In genomic region chr12:121697093-121697698, GRCh38 we compare ENCODE assay signal across 8 cellular contexts. TPM values are rescaled to one million over a fixed set of nuclear protein-coding genes. Genes with fewer than 3 reads are reported as not detected.
DNase-seq lines count a peak whose midpoint lies in the region; ATAC-seq and TF ChIP-seq lines count a peak whose summit lies in the region.

No MANE protein-coding gene starts in this region.

- ATAC-seq in thoracic aorta (ENCODE audit: insufficient number of reproducible peaks, low FRiP score, low read depth) (no peak), sciatic nerve (no peak), HG03565 (IDR thresholded peaks at IDR 0.05; ENCODE audit: unreplicated experiment) (no peak)

- H3K4me3 ChIP-seq in A673 (ENCODE audit: low read depth, low read length, poor library complexity, severe bottlenecking) = no peak overlapping the region
- no peak overlapping the region for H3K4me3 ChIP-seq in hepatocyte
- H3K4me3 ChIP-seq in thoracic aorta = no peak overlapping the region

- H3K4me2 ChIP-seq in hepatocyte = no peak overlapping the region

- H2AFZ ChIP-seq in hepatocyte = no peak overlapping the region

- no peak overlapping the region for H3K27ac ChIP-seq in A673 (ENCODE audit: low read depth, low read length, poor library complexity, severe bottlenecking)
- H3K27ac ChIP-seq in hepatocyte = no peak overlapping the region
- no peak overlapping the region for H3K27ac ChIP-seq in thoracic aorta

- POLR2A ChIA-PET in A673 (lab: Charles Lee; ENCODE audit: low non-redundant PET) = no interaction called here

- no peak overlapping the region for H3K4me3 Mint-ChIP-seq in activated T-helper 1 cell treated with anti-CD3 and anti-CD28 coated beads, Interleukin-12 subunit alpha, Interleukin-12 subunit beta, Interleukin-2, Interleukin-4 antibody, amounts not matched to agents 30 ng/mL and 10 ng/mL and 1 ng/mL, durations not matched to agents 14 hours and 24 hours and 36 hours

- intact Hi-C loops in A673 (cut with micrococcal nuclease; ENCODE audit: unreplicated experiment) (loop anchor here (1.0 to 5.0 kb wide), 3 partner anchors 76 to 190 kb away; partner anchors contain the start of genes PSMD9 and RHOF), sciatic nerve (cut with DNase I) (loop anchor here (10.0 kb wide), 1 partner anchor 198 kb away; no protein-coding TSS in a partner anchor)
- intact Hi-C loops in activated T-helper 1 cell treated with anti-CD3 and anti-CD28 coated beads, Interleukin-12 subunit alpha, Interleukin-12 subunit beta, Interleukin-2, Interleukin-4 antibody, amounts not matched to agents 30 ng/mL and 10 ng/mL and 1 ng/mL, durations not matched to agents 14 hours and 24 hours and 36 hours (cut with micrococcal nuclease) = loop anchor here (1.0 kb wide), 4 partner anchors 76 to 191 kb away; partner anchors contain the start of gene PSMD9

- BruUV-seq in A673 (replicated peaks; lab: Mats Ljungman, UMichigan) = no TSS peak

- H3K36me3 Mint-ChIP-seq in activated T-helper 1 cell treated with anti-CD3 and anti-CD28 coated beads, Interleukin-12 subunit alpha, Interleukin-12 subunit beta, Interleukin-2, Interleukin-4 antibody, amounts not matched to agents 30 ng/mL and 10 ng/mL and 1 ng/mL, durations not matched to agents 14 hours and 24 hours and 36 hours (ENCODE audit: low read depth) = no peaks in the 10 kb centered on the region

- no peaks in the 10 kb centered on the region for H4K20me1 ChIP-seq in hepatocyte (ENCODE audit: insufficient read depth, poor library complexity, severe bottlenecking)

- H3K27me3 ChIP-seq in A673 (replicated peaks; ENCODE audit: insufficient read depth, low read depth, low read length, poor library complexity) = no peaks in the 10 kb centered on the region
- H3K27me3 ChIP-seq in hepatocyte = no peaks in the 10 kb centered on the region
- H3K27me3 ChIP-seq in thoracic aorta (replicated peaks; ENCODE audit: insufficient read depth) = no peaks in the 10 kb centered on the region

- DNase-seq in A673 (ENCODE audit: low spot score) (peak; percentile 72), GM03348 (ENCODE audit: low spot score) (peak; percentile 63), NCI-H2081 treated with DMSO at 0.1 percent for 48 hours (lab: John Stamatoyannopoulos, UW) (peak; percentile 54), hepatocyte (ENCODE audit: low spot score) (peak; percentile 78), thoracic aorta (ENCODE audit: low spot score) (no peak), sciatic nerve (ENCODE audit: low spot score) (no peak)
- peak; percentile 24 for DNase-seq in activated T-helper 1 cell treated with anti-CD3 and anti-CD28 coated beads, Interleukin-12 subunit alpha, Interleukin-12 subunit beta, Interleukin-2, Interleukin-4 antibody, amounts not matched to agents 30 ng/mL and 10 ng/mL and 1 ng/mL, durations not matched to agents 14 hours and 24 hours and 36 hours (ENCODE audit: low spot score)

- no peaks in the 10 kb centered on the region for H3K9me2 ChIP-seq in hepatocyte (replicated peaks; ENCODE audit: insufficient read depth)

- no peaks in the 10 kb centered on the region for H3K4me1 ChIP-seq in A673 (ENCODE audit: insufficient read depth, low read length, poor library complexity, severe bottlenecking)
- H3K4me1 ChIP-seq in hepatocyte (ENCODE audit: insufficient read depth) = peaks cover 3% of the 10 kb centered on the region
- H3K4me1 ChIP-seq in thoracic aorta (ENCODE audit: control insufficient read depth in 1 of 2, low read depth in 2 of 2) = peaks cover 0 to 11% of the 10 kb centered on the region in 2 donors

- H3K36me3 ChIP-seq in A673 (ENCODE audit: insufficient read depth, low read length, poor library complexity, severe bottlenecking) (no peaks in the 10 kb centered on the region), hepatocyte (replicated peaks; ENCODE audit: insufficient read depth, low read depth) (no peaks in the 10 kb centered on the region), thoracic aorta (no peaks in the 10 kb centered on the region)

- no peaks in the 10 kb centered on the region for H3K4me1 Mint-ChIP-seq in activated T-helper 1 cell treated with anti-CD3 and anti-CD28 coated beads, Interleukin-12 subunit alpha, Interleukin-12 subunit beta, Interleukin-2, Interleukin-4 antibody, amounts not matched to agents 30 ng/mL and 10 ng/mL and 1 ng/mL, durations not matched to agents 14 hours and 24 hours and 36 hours (ENCODE audit: low read depth)

- no peaks in the 10 kb centered on the region for H3K9me3 Mint-ChIP-seq in activated T-helper 1 cell treated with anti-CD3 and anti-CD28 coated beads, Interleukin-12 subunit alpha, Interleukin-12 subunit beta, Interleukin-2, Interleukin-4 antibody, amounts not matched to agents 30 ng/mL and 10 ng/mL and 1 ng/mL, durations not matched to agents 14 hours and 24 hours and 36 hours

- peaks cover 10% of the 10 kb centered on the region for H3K27me3 Mint-ChIP-seq in activated T-helper 1 cell treated with anti-CD3 and anti-CD28 coated beads, Interleukin-12 subunit alpha, Interleukin-12 subunit beta, Interleukin-2, Interleukin-4 antibody, amounts not matched to agents 30 ng/mL and 10 ng/mL and 1 ng/mL, durations not matched to agents 14 hours and 24 hours and 36 hours (ENCODE audit: insufficient read depth)

- TF ChIP-seq CTCF in A673 (conservative IDR thresholded peaks at IDR 0.05; ENCODE audit: low read depth, low read length) (peak; percentile 66), hepatocyte (IDR thresholded peaks at IDR 0.05; ENCODE audit: poor library complexity) (peak; percentile 63), thoracic aorta (IDR thresholded peaks at IDR 0.05) (peak; percentile 62)

- H3K27ac Mint-ChIP-seq in activated T-helper 1 cell treated with anti-CD3 and anti-CD28 coated beads, Interleukin-12 subunit alpha, Interleukin-12 subunit beta, Interleukin-2, Interleukin-4 antibody, amounts not matched to agents 30 ng/mL and 10 ng/mL and 1 ng/mL, durations not matched to agents 14 hours and 24 hours and 36 hours = no peak overlapping the region

- no peaks in the 10 kb centered on the region for H3K79me2 ChIP-seq in hepatocyte

- H3K9me3 ChIP-seq in A673 (ENCODE audit: low read depth, low read length, poor library complexity, severe bottlenecking) = no peaks in the 10 kb centered on the region
- H3K9me3 ChIP-seq in hepatocyte (ENCODE audit: low read depth) = no peaks in the 10 kb centered on the region
- no peaks in the 10 kb centered on the region for H3K9me3 ChIP-seq in thoracic aorta

- CTCF ChIA-PET in A673 (lab: Charles Lee) = interaction anchor here (0.6 kb wide), 2 partner anchors 97 to 144 kb away, joined by 4 read pairs; partner anchors contain the start of gene RHOF

- WGBS in hepatocyte (ENCODE audit: low lambda C conversion rate, missing lambda C conversion rate) = 53% methylated on average over 9 of the region's 9 CpGs

RNA-seq across cellular contexts. Expression of gene TMEM120B, which starts 15.4 kb away (rescaled TPM):
- total RNA-seq in A673 (2021) = 21.3 and 22.3 TPM in 2 replicates
- 17.5 and 18.3 TPM in 2 replicates for total RNA-seq in activated T-helper 1 cell treated with anti-CD3 and anti-CD28 coated beads, Interleukin-12 subunit alpha, Interleukin-12 subunit beta, Interleukin-2, Interleukin-4 antibody, amounts not matched to agents 30 ng/mL and 10 ng/mL and 1 ng/mL, durations not matched to agents 14 hours and 24 hours and 36 hours
- total RNA-seq in hepatocyte = 4.7 and 9.5 TPM in 2 replicates
- 5.5 and 11.5 TPM in 2 replicates for polyA plus RNA-seq in hepatocyte
- 1 to 10 TPM; 7.3 to 8.8 TPM for total RNA-seq in thoracic aorta
- 20.6 TPM for total RNA-seq in sciatic nerve

RNA-seq across cellular contexts. Expression of gene MORN3, which starts 27.7 kb away (rescaled TPM):
- total RNA-seq in A673 (2021) = 0.58 and 0.96 TPM in 2 replicates
- 0.41 and 0.61 TPM in 2 replicates for total RNA-seq in activated T-helper 1 cell treated with anti-CD3 and anti-CD28 coated beads, Interleukin-12 subunit alpha, Interleukin-12 subunit beta, Interleukin-2, Interleukin-4 antibody, amounts not matched to agents 30 ng/mL and 10 ng/mL and 1 ng/mL, durations not matched to agents 14 hours and 24 hours and 36 hours
- total RNA-seq in hepatocyte = 0.27 and 0.68 TPM in 2 replicates
- 0.10 and 1.3 TPM in 2 replicates for polyA plus RNA-seq in hepatocyte
- total RNA-seq in thoracic aorta = under 1 TPM in 1 of 2 donors, not detected in 1; 0.78 TPM
- total RNA-seq in sciatic nerve = 0.49 TPM

Comparison
In these comparisons a context has a peak if more than half of its experiments do, and no peak if none do; other contexts are left out.
1. DNase-seq: peak in A673 (single experiment), GM03348 (single experiment), NCI-H2081 treated with DMSO at 0.1 percent for 48 hours (single experiment), activated T-helper 1 cell treated with anti-CD3 and anti-CD28 coated beads, Interleukin-12 subunit alpha, Interleukin-12 subunit beta, Interleukin-2, Interleukin-4 antibody, amounts not matched to agents 30 ng/mL and 10 ng/mL and 1 ng/mL, durations not matched to agents 14 hours and 24 hours and 36 hours (single experiment) and hepatocyte (single experiment); none in thoracic aorta (single experiment) and sciatic nerve (single experiment).
2. Peak in every context shown above with its lines, with median percentiles within 50 percentile points of each other: CTCF ChIP-seq.